ENCODE assay signal across 8 cellular contexts in genomic region chr12:122793685-122794106, GRCh38. TPM values are rescaled to one million over a fixed set of nuclear protein-coding genes. Genes with fewer than 3 reads are reported as not detected.
A peak's percentile ranks its signal among the peaks of the same experiment; 100 is the strongest.
DNase-seq lines count a peak whose midpoint lies in the region; ATAC-seq and TF ChIP-seq lines count a peak whose summit lies in the region.

No MANE protein-coding gene starts in this region.

- WGBS in endodermal cell (ENCODE audit: insufficient coverage in 1 of 2, insufficient read length in 1 of 2), 2 experiments: 39 to 46% methylated on average over 7 to 9 of the region's 10 CpGs

- H3K27ac ChIP-seq in RWPE2 (ENCODE audit: poor library complexity, severe bottlenecking) (no peak overlapping the region), endodermal cell (ENCODE audit: low read depth, low read length) (no peak overlapping the region)

- H3K4me1 ChIP-seq in RWPE2 (ENCODE audit: insufficient read depth, poor library complexity, severe bottlenecking) (peaks cover 7% of the 10 kb centered on the region), endodermal cell (ENCODE audit: control insufficient read depth, insufficient read depth, low read length) (no peaks in the 10 kb centered on the region)

- no peaks in the 10 kb centered on the region for H3K4me1 Mint-ChIP-seq in activated CD4-positive, alpha-beta T cell treated with anti-CD3 and anti-CD28 coated beads, Interleukin-2, amount 10 ng/mL, durations not matched to agents 24 days and 14 days
- peaks cover 7% of the 10 kb centered on the region for H3K4me1 Mint-ChIP-seq in endodermal cell
- H3K4me1 Mint-ChIP-seq in T-helper 2 cell treated with Interferon-gamma antibody and Interleukin-4, amounts not matched to agents 5 μg/mL and 100 μg/mL, for 36 hours (ENCODE audit: low read depth): peaks cover 4% of the 10 kb centered on the region

- H3K36me3 Mint-ChIP-seq in activated CD4-positive, alpha-beta T cell treated with anti-CD3 and anti-CD28 coated beads, Interleukin-2, amount 10 ng/mL, durations not matched to agents 24 days and 14 days (ENCODE audit: low read depth): no peaks in the 10 kb centered on the region
- no peaks in the 10 kb centered on the region for H3K36me3 Mint-ChIP-seq in endodermal cell (ENCODE audit: low read depth)
- H3K36me3 Mint-ChIP-seq in T-helper 2 cell treated with Interferon-gamma antibody and Interleukin-4, amounts not matched to agents 5 μg/mL and 100 μg/mL, for 36 hours (ENCODE audit: low read depth): no peaks in the 10 kb centered on the region

- no peak overlapping the region for H3K9ac ChIP-seq in endodermal cell (ENCODE audit: extremely low read depth, low read length, poor library complexity, severe bottlenecking)

- no peaks in the 10 kb centered on the region for H3K27me3 Mint-ChIP-seq in activated CD4-positive, alpha-beta T cell treated with anti-CD3 and anti-CD28 coated beads, Interleukin-2, amount 10 ng/mL, durations not matched to agents 24 days and 14 days
- no peaks in the 10 kb centered on the region for H3K27me3 Mint-ChIP-seq in endodermal cell (ENCODE audit: insufficient read depth)
- H3K27me3 Mint-ChIP-seq in T-helper 2 cell treated with Interferon-gamma antibody and Interleukin-4, amounts not matched to agents 5 μg/mL and 100 μg/mL, for 36 hours (ENCODE audit: low read depth): peaks cover 2% of the 10 kb centered on the region

- peak; percentile 54; the same call in 1 of the 3 replicates for ATAC-seq in RWPE2 (ENCODE audit: low read depth)

- TF ChIP-seq CTCF in RWPE2 (IDR thresholded peaks at IDR 0.05; ENCODE audit: poor library complexity, severe bottlenecking) (peak; percentile 84), endodermal cell (conservative IDR thresholded peaks at IDR 0.05) (peak; percentile 86)

- no peak overlapping the region for H3K4me3 Mint-ChIP-seq in activated CD4-positive, alpha-beta T cell treated with anti-CD3 and anti-CD28 coated beads, Interleukin-2, amount 10 ng/mL, durations not matched to agents 24 days and 14 days
- no peak overlapping the region for H3K4me3 Mint-ChIP-seq in endodermal cell
- H3K4me3 Mint-ChIP-seq in T-helper 2 cell treated with Interferon-gamma antibody and Interleukin-4, amounts not matched to agents 5 μg/mL and 100 μg/mL, for 36 hours: no peak overlapping the region

- H3K36me3 ChIP-seq in RWPE2 (ENCODE audit: low read depth) (no peaks in the 10 kb centered on the region), endodermal cell (ENCODE audit: control insufficient read depth, insufficient read depth, low read length) (no peaks in the 10 kb centered on the region)

- H3K4me3 ChIP-seq in RWPE2 (ENCODE audit: severe bottlenecking) (no peak overlapping the region), endodermal cell (ENCODE audit: low read length) (no peak overlapping the region)

- H3K9me3 ChIP-seq in RWPE2 (ENCODE audit: severe bottlenecking): no peaks in the 10 kb centered on the region
- H3K9me3 ChIP-seq in endodermal cell (ENCODE audit: control insufficient read depth, low read length): no peaks in the 10 kb centered on the region

- no peak overlapping the region for H3K27ac Mint-ChIP-seq in activated CD4-positive, alpha-beta T cell treated with anti-CD3 and anti-CD28 coated beads, Interleukin-2, amount 10 ng/mL, durations not matched to agents 24 days and 14 days
- no peak overlapping the region for H3K27ac Mint-ChIP-seq in endodermal cell
- no peak overlapping the region for H3K27ac Mint-ChIP-seq in T-helper 2 cell treated with Interferon-gamma antibody and Interleukin-4, amounts not matched to agents 5 μg/mL and 100 μg/mL, for 36 hours

- no peaks in the 10 kb centered on the region for H3K27me3 ChIP-seq in RWPE2 (ENCODE audit: insufficient read depth, poor library complexity, severe bottlenecking)
- H3K27me3 ChIP-seq in endodermal cell (ENCODE audit: control insufficient read depth, insufficient read depth, low read length, poor library complexity, severe bottlenecking): no peaks in the 10 kb centered on the region

- no peaks in the 10 kb centered on the region for H3K9me3 Mint-ChIP-seq in activated CD4-positive, alpha-beta T cell treated with anti-CD3 and anti-CD28 coated beads, Interleukin-2, amount 10 ng/mL, durations not matched to agents 24 days and 14 days
- H3K9me3 Mint-ChIP-seq in endodermal cell: no peaks in the 10 kb centered on the region
- H3K9me3 Mint-ChIP-seq in T-helper 2 cell treated with Interferon-gamma antibody and Interleukin-4, amounts not matched to agents 5 μg/mL and 100 μg/mL, for 36 hours: no peaks in the 10 kb centered on the region

- intact Hi-C loops in activated CD4-positive, alpha-beta T cell treated with anti-CD3 and anti-CD28 coated beads, Interleukin-2, amount 10 ng/mL, durations not matched to agents 24 days and 14 days (cut with micrococcal nuclease): loop anchor here (1.0 kb wide), 1 partner anchor 159 kb away; no protein-coding TSS in a partner anchor

- peak; percentile 72 for DNase-seq in activated CD4-positive, alpha-beta T cell treated with anti-CD3 and anti-CD28 coated beads, Interleukin-2, amount 10 ng/mL, durations not matched to agents 24 days and 14 days
- DNase-seq in activated CD4-positive, alpha-beta T cell treated with anti-CD3 and anti-CD28 coated beads for 48 hours: no peak
- DNase-seq in LHCN-M2 (ENCODE audit: low read depth): peak; percentile 51
- no peak for DNase-seq in RWPE2 (ENCODE audit: low spot score)
- DNase-seq in endodermal cell: peak; percentile 64
- DNase-seq in myocyte (ENCODE audit: low read depth): peak; percentile 62
- no peak for DNase-seq in stimulated activated CD4-positive, alpha-beta T cell treated with anti-CD3 and anti-CD28 coated beads, Interleukin-2, amount 100 ng/mL, for 24 hours
- no peak for DNase-seq in T-helper 2 cell treated with Interferon-gamma antibody and Interleukin-4, amounts not matched to agents 5 μg/mL and 100 μg/mL, for 36 hours (ENCODE audit: low spot score)

RNA-seq across cellular contexts. Expression of gene CCDC62, which starts 19.3 kb away (rescaled TPM):
- 0.31 and 0.58 TPM in 2 replicates for total RNA-seq in activated CD4-positive, alpha-beta T cell treated with anti-CD3 and anti-CD28 coated beads, Interleukin-2, amount 10 ng/mL, durations not matched to agents 24 days and 14 days
- total RNA-seq in LHCN-M2 (2014; rRNA removed) (0.38 and 0.40 TPM in 2 replicates), endodermal cell (1 to 10 TPM; 1.3 to 1.6 TPM), myocyte (1.2 and 1.6 TPM in 2 replicates)
- polyA plus RNA-seq in LHCN-M2 (2012): 0.09 TPM
- 0.43 TPM for polyA plus RNA-seq in endodermal cell (2013, experiment 1 of 2)
- polyA plus RNA-seq in endodermal cell (2013, experiment 2 of 2): 0.25 TPM
- polyA plus RNA-seq in myocyte (2012): 0.40 TPM

RNA-seq across cellular contexts. Expression of gene DENR, which starts 41.1 kb away (rescaled TPM):
- total RNA-seq in activated CD4-positive, alpha-beta T cell treated with anti-CD3 and anti-CD28 coated beads, Interleukin-2, amount 10 ng/mL, durations not matched to agents 24 days and 14 days: 88.7 and 89.6 TPM in 2 replicates
- 46.4 and 48.8 TPM in 2 replicates for total RNA-seq in LHCN-M2 (2014; rRNA removed)
- polyA plus RNA-seq in LHCN-M2 (2012): 32.9 TPM
- 10 to 100 TPM; 85.8 to 86.1 TPM for total RNA-seq in endodermal cell
- polyA plus RNA-seq in endodermal cell (2013, experiment 1 of 2): 48.9 TPM
- polyA plus RNA-seq in endodermal cell (2013, experiment 2 of 2): 48.6 TPM
- total RNA-seq in myocyte: 45.5 and 60.7 TPM in 2 replicates
- polyA plus RNA-seq in myocyte (2012): 40.4 TPM

RNA-seq across cellular contexts. Expression of gene HIP1R, which starts 41.6 kb away (rescaled TPM):
- total RNA-seq in activated CD4-positive, alpha-beta T cell treated with anti-CD3 and anti-CD28 coated beads, Interleukin-2, amount 10 ng/mL, durations not matched to agents 24 days and 14 days: 23.8 and 25.8 TPM in 2 replicates
- total RNA-seq in LHCN-M2 (2014; rRNA removed): 14.1 and 15.6 TPM in 2 replicates
- polyA plus RNA-seq in LHCN-M2 (2012): 8.2 TPM
- total RNA-seq in endodermal cell: 10 to 100 TPM; 24.5 to 24.9 TPM
- 22.0 TPM for polyA plus RNA-seq in endodermal cell (2013, experiment 1 of 2)
- 21.2 TPM for polyA plus RNA-seq in endodermal cell (2013, experiment 2 of 2)
- 10.0 and 25.0 TPM in 2 replicates for total RNA-seq in myocyte
- polyA plus RNA-seq in myocyte (2012): 12.1 TPM

Comparison
In these comparisons a context has a peak if more than half of its experiments do, and no peak if none do; other contexts are left out.
1. DNase-seq: peak in activated CD4-positive, alpha-beta T cell treated with anti-CD3 and anti-CD28 coated beads, Interleukin-2, amount 10 ng/mL, durations not matched to agents 24 days and 14 days (single experiment), LHCN-M2 (single experiment), endodermal cell (single experiment) and myocyte (single experiment); none in activated CD4-positive, alpha-beta T cell treated with anti-CD3 and anti-CD28 coated beads for 48 hours (single experiment), RWPE2 (single experiment), stimulated activated CD4-positive, alpha-beta T cell treated with anti-CD3 and anti-CD28 coated beads, Interleukin-2, amount 100 ng/mL, for 24 hours (0 of 2) and T-helper 2 cell treated with Interferon-gamma antibody and Interleukin-4, amounts not matched to agents 5 μg/mL and 100 μg/mL, for 36 hours (single experiment).